Comparison of ENCODE assay signal across 8 cellular contexts in genomic region chr11:105609341-105609781, GRCh38. TPM values are rescaled to one million over a fixed set of nuclear protein-coding genes. Genes with fewer than 3 reads are reported as not detected.
DNase-seq lines count a peak whose midpoint lies in the region; ATAC-seq and TF ChIP-seq lines count a peak whose summit lies in the region.

No MANE protein-coding gene starts in this region.

- H3K27me3 ChIP-seq in esophagus squamous epithelium, result peaks cover 0 to 38% (median 0%) of the 10 kb centered on the region in 4 donors

- ATAC-seq in GM19043 (IDR thresholded peaks at IDR 0.05; ENCODE audit: low read depth, unreplicated experiment) (peak; percentile 72), HG03442 (IDR thresholded peaks at IDR 0.05; ENCODE audit: unreplicated experiment) (peak; percentile 89), Right ventricle myocardium superior (ENCODE audit: poor library complexity) (no peak)
- ATAC-seq in stimulated activated memory B cell treated with anti-CD40 and anti-IgM and Interleukin-4, amounts not matched to agents 10 μg/mL and 1 μg/mL and 100 μg/mL, for 72 hours, result peak; percentile 51

- peaks cover 4% of the 10 kb centered on the region for H3K9me3 Mint-ChIP-seq in stimulated activated memory B cell treated with anti-CD40 and anti-IgM and Interleukin-4, amounts not matched to agents 10 μg/mL and 1 μg/mL and 100 μg/mL, for 72 hours

- H3K27ac ChIP-seq in esophagus squamous epithelium, result no peak overlapping the region

- H3K36me3 Mint-ChIP-seq in stimulated activated memory B cell treated with anti-CD40 and anti-IgM and Interleukin-4, amounts not matched to agents 10 μg/mL and 1 μg/mL and 100 μg/mL, for 72 hours, result no peaks in the 10 kb centered on the region

- DNase-seq in D341Med (ENCODE audit: low spot score) (peak; percentile 49), SK-MEL-5 (ENCODE audit: low read depth, low spot score) (peak; percentile 32), foreskin fibroblast (peak in 1 of 2 donors; percentile 50), Right ventricle myocardium superior (no peak), esophagus squamous epithelium (lab: John Stamatoyannopoulos, UW) (no peak)

- H3K4me3 ChIP-seq in foreskin fibroblast (ENCODE audit: low read depth in 1 of 2, low read length in 2 of 2) (peak overlapping the region in 1 of 2 donors; percentile 67), esophagus squamous epithelium (no peak overlapping the region)

- no peak overlapping the region for H3K4me3 Mint-ChIP-seq in stimulated activated memory B cell treated with anti-CD40 and anti-IgM and Interleukin-4, amounts not matched to agents 10 μg/mL and 1 μg/mL and 100 μg/mL, for 72 hours

- no peak for TF ChIP-seq POLR2A in esophagus squamous epithelium (IDR thresholded peaks at IDR 0.05)

- H3K9me3 ChIP-seq in esophagus squamous epithelium, result no peaks in the 10 kb centered on the region

- in situ Hi-C loops in SK-MEL-5 (cut with HindIII; ENCODE audit: low pct_unique_long_range_greater_than_20kb, low sequenced_read_pairs), result no loop called here

- H3K27me3 Mint-ChIP-seq in stimulated activated memory B cell treated with anti-CD40 and anti-IgM and Interleukin-4, amounts not matched to agents 10 μg/mL and 1 μg/mL and 100 μg/mL, for 72 hours, result peaks cover 50% of the 10 kb centered on the region

- peaks cover 18% of the 10 kb centered on the region for H3K4me1 Mint-ChIP-seq in stimulated activated memory B cell treated with anti-CD40 and anti-IgM and Interleukin-4, amounts not matched to agents 10 μg/mL and 1 μg/mL and 100 μg/mL, for 72 hours

- H3K36me3 ChIP-seq in esophagus squamous epithelium, result no peaks in the 10 kb centered on the region

- TF ChIP-seq CTCF in foreskin fibroblast (IDR thresholded peaks at IDR 0.05; ENCODE audit: low read depth, low read length) (peak; percentile 13), esophagus squamous epithelium (IDR thresholded peaks at IDR 0.05) (peak in 1 of 6 experiments; percentile 43)

- WGBS in esophagus squamous epithelium, 2 donors, result 10 to 17% methylated on average over 7 of the region's 7 CpGs

- H3K27ac Mint-ChIP-seq in stimulated activated memory B cell treated with anti-CD40 and anti-IgM and Interleukin-4, amounts not matched to agents 10 μg/mL and 1 μg/mL and 100 μg/mL, for 72 hours, result no peak overlapping the region

- intact Hi-C loops in Right ventricle myocardium superior (cut with DNase I), result no loop called here
- intact Hi-C loops in esophagus squamous epithelium (cut with DNase I), result no loop called here

- H3K4me1 ChIP-seq in esophagus squamous epithelium, result peaks cover 7 to 24% (median 12%) of the 10 kb centered on the region in 3 donors

RNA-seq across cellular contexts. Expression of gene GRIA4, which starts 0.5 kb away (rescaled TPM):
- 0.48 TPM in 1 of 2 replicates, not detected in the other for total RNA-seq in SK-MEL-5 (2014; rRNA removed; shearing (Covaris generic))
- polyA plus RNA-seq in SK-MEL-5 (2015; cell fraction: cytosol; rRNA removed), result 0.08 TPM in 2 replicates
- 0.14 TPM in 1 of 2 replicates, not detected in the other for polyA plus RNA-seq in SK-MEL-5 (2015; cell fraction: nucleus; rRNA removed)
- total RNA-seq in Right ventricle myocardium superior (not detected), esophagus squamous epithelium (not detected)

Comparison
In these comparisons a context has a peak if more than half of its experiments do, and no peak if none do; other contexts are left out.
1. DNase-seq: peak in D341Med (single experiment) and SK-MEL-5 (single experiment); none in Right ventricle myocardium superior (single experiment) and esophagus squamous epithelium (single experiment).